ENCODE assay signal across 12 cellular contexts in the genomic region with DNA sequence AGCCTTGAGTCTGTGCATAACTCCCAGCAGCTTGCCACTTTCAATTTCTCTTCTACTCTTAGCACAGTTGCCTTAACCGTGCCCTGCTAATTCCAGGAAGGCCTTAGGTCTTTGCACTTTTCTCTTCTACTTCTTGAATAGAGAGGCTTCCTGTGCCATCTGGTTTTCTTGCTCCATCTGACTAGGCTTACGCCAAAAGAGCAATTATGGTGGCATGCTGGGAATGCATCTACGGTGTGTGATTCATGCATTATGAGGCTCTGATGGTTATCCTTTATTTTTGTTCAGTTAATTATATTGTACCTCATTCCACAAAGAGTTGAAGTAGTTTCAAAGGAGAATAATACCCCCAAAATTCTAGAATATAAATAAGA. TPM values are rescaled to one million over a fixed set of nuclear protein-coding genes. Genes with fewer than 3 reads are reported as not detected.
DNase-seq lines count a peak whose midpoint lies in the region; ATAC-seq and TF ChIP-seq lines count a peak whose summit lies in the region.
"Had no signal": no experiment of that assay in that cellular context is flagged by ENCODE, and none has a peak within 500 bp of the region (broad histone marks: within the 10 kb centered on the region; RNA-seq: fewer than 3 reads in every experiment).

No MANE protein-coding gene starts in this region.

- H3K4me1 ChIP-seq in prostate gland (replicated peaks): peaks cover 6% of the 10 kb centered on the region

- CTCF ChIA-PET in RWPE1 (lab: Yijun Ruan, JAX): interaction anchor here (0.6 kb wide), 1 partner anchor 9 kb away, joined by 3 read pairs; no protein-coding TSS in a partner anchor

- peaks cover 23% of the 10 kb centered on the region for H3K36me3 Mint-ChIP-seq in activated naive CD8-positive, alpha-beta T cell treated with anti-CD3 and anti-CD28 coated beads, Interleukin-2, amount 10 ng/mL, durations not matched to agents 7 days and 5 days
- H3K36me3 Mint-ChIP-seq in activated naive CD8-positive, alpha-beta T cell treated with anti-CD3 and anti-CD28 coated beads for 36 hours: peaks cover 13% of the 10 kb centered on the region

- POLR2A ChIA-PET in activated naive CD8-positive, alpha-beta T cell treated with anti-CD3 and anti-CD28 coated beads, Interleukin-2, amount 10 ng/mL, durations not matched to agents 7 days and 5 days (lab: Charles Lee): no interaction called here
- POLR2A ChIA-PET in RWPE1 (lab: Yijun Ruan, JAX; ENCODE audit: low non-redundant PET): no interaction called here

- H3K27ac ChIP-seq in RWPE1 (no peak overlapping the region), prostate gland (no peak overlapping the region)

- no peaks in the 10 kb centered on the region for H3K9me3 ChIP-seq in prostate gland
- H3K9me3 ChIP-seq: heart right ventricle had no signal

- no peak overlapping the region for H3K27ac Mint-ChIP-seq in activated naive CD8-positive, alpha-beta T cell treated with anti-CD3 and anti-CD28 coated beads, Interleukin-2, amount 10 ng/mL, durations not matched to agents 7 days and 5 days
- no peak overlapping the region for H3K27ac Mint-ChIP-seq in activated naive CD8-positive, alpha-beta T cell treated with anti-CD3 and anti-CD28 coated beads for 36 hours
- H3K27ac Mint-ChIP-seq: activated naive CD8-positive, alpha-beta T cell treated with anti-CD3 and anti-CD28 coated beads, Interleukin-2, amount 50 U/mL, for 24 hours had no signal

- no peaks in the 10 kb centered on the region for H3K27me3 Mint-ChIP-seq in activated naive CD8-positive, alpha-beta T cell treated with anti-CD3 and anti-CD28 coated beads, Interleukin-2, amount 10 ng/mL, durations not matched to agents 7 days and 5 days
- no peaks in the 10 kb centered on the region for H3K27me3 Mint-ChIP-seq in activated naive CD8-positive, alpha-beta T cell treated with anti-CD3 and anti-CD28 coated beads for 36 hours
- H3K27me3 Mint-ChIP-seq: activated naive CD8-positive, alpha-beta T cell treated with anti-CD3 and anti-CD28 coated beads, Interleukin-2, amount 50 U/mL, for 24 hours had no signal

- TF ChIP-seq CTCF in RWPE1 (conservative IDR thresholded peaks at IDR 0.05; ENCODE audit: low read depth): no peak
- TF ChIP-seq CTCF in prostate gland (IDR thresholded peaks at IDR 0.05): no peak

- H3K36me3 ChIP-seq in prostate gland: no peaks in the 10 kb centered on the region

- ATAC-seq in activated naive CD8-positive, alpha-beta T cell treated with anti-CD3 and anti-CD28 coated beads, Interleukin-2, amount 10 ng/mL, durations not matched to agents 7 days and 5 days (ENCODE audit: low read depth): peak; percentile 93
- no peak for ATAC-seq in esophagus mucosa
- ATAC-seq in HG02610 (IDR thresholded peaks at IDR 0.05; ENCODE audit: unreplicated experiment): no peak
- ATAC-seq: activated naive CD8-positive, alpha-beta T cell treated with anti-CD3 and anti-CD28 coated beads, Interleukin-2, amount 50 U/mL, for 24 hours; heart right ventricle had no signal

- intact Hi-C loops in prostate gland (cut with DNase I): no loop called here

- TF ChIP-seq POLR2A in prostate gland (IDR thresholded peaks at IDR 0.05): no peak

- no peaks in the 10 kb centered on the region for H3K27me3 ChIP-seq in prostate gland (replicated peaks; ENCODE audit: insufficient read depth)
- H3K27me3 ChIP-seq: heart right ventricle had no signal

- H3K9me3 Mint-ChIP-seq in activated naive CD8-positive, alpha-beta T cell treated with anti-CD3 and anti-CD28 coated beads, Interleukin-2, amount 10 ng/mL, durations not matched to agents 7 days and 5 days: peaks cover 5% of the 10 kb centered on the region
- H3K9me3 Mint-ChIP-seq in activated naive CD8-positive, alpha-beta T cell treated with anti-CD3 and anti-CD28 coated beads for 36 hours: no peaks in the 10 kb centered on the region
- H3K9me3 Mint-ChIP-seq: activated naive CD8-positive, alpha-beta T cell treated with anti-CD3 and anti-CD28 coated beads, Interleukin-2, amount 50 U/mL, for 24 hours; neural crest cell had no signal

- 86% methylated on average over 3 of the region's 3 CpGs for WGBS in prostate gland

- H3K4me1 Mint-ChIP-seq in activated naive CD8-positive, alpha-beta T cell treated with anti-CD3 and anti-CD28 coated beads, Interleukin-2, amount 10 ng/mL, durations not matched to agents 7 days and 5 days: peaks cover 22% of the 10 kb centered on the region
- peaks cover 27% of the 10 kb centered on the region for H3K4me1 Mint-ChIP-seq in activated naive CD8-positive, alpha-beta T cell treated with anti-CD3 and anti-CD28 coated beads for 36 hours

- H3K4me3 ChIP-seq in prostate gland: no peak overlapping the region
- H3K4me3 ChIP-seq: heart right ventricle had no signal

- no peak overlapping the region for H3K4me3 Mint-ChIP-seq in activated naive CD8-positive, alpha-beta T cell treated with anti-CD3 and anti-CD28 coated beads, Interleukin-2, amount 10 ng/mL, durations not matched to agents 7 days and 5 days
- no peak overlapping the region for H3K4me3 Mint-ChIP-seq in activated naive CD8-positive, alpha-beta T cell treated with anti-CD3 and anti-CD28 coated beads for 36 hours
- H3K4me3 Mint-ChIP-seq: activated naive CD8-positive, alpha-beta T cell treated with anti-CD3 and anti-CD28 coated beads, Interleukin-2, amount 50 U/mL, for 24 hours; neural crest cell had no signal

- no peak for DNase-seq in activated naive CD8-positive, alpha-beta T cell treated with anti-CD3 and anti-CD28 coated beads, Interleukin-2, amount 10 ng/mL, durations not matched to agents 7 days and 5 days
- no peak for DNase-seq in activated naive CD8-positive, alpha-beta T cell treated with anti-CD3 and anti-CD28 coated beads for 36 hours
- DNase-seq in RWPE1 (ENCODE audit: low spot score): peak; percentile 44
- DNase-seq in fibroblast of gingiva (ENCODE audit: low read depth): peak; percentile 85
- DNase-seq in NCI-H2171 treated with DMSO at 0.1 percent for 48 hours (lab: John Stamatoyannopoulos, UW): no peak
- no peak for DNase-seq in prostate gland (ENCODE audit: low spot score)
- DNase-seq: activated naive CD8-positive, alpha-beta T cell treated with anti-CD3 and anti-CD28 coated beads, Interleukin-2, amount 50 U/mL, for 24 hours; heart right ventricle; NCI-H187 treated with DMSO at 0.1 percent for 48 hours had no signal

RNA-seq across cellular contexts. Expression of a gene that starts 29.4 kb away (rescaled TPM):
- total RNA-seq in activated naive CD8-positive, alpha-beta T cell treated with anti-CD3 and anti-CD28 coated beads, Interleukin-2, amount 10 ng/mL, durations not matched to agents 7 days and 5 days: 10 to 100 TPM; 10.2 to 12.9 TPM
- 1 to 10 TPM; 5.2 to 8.2 TPM for total RNA-seq in activated naive CD8-positive, alpha-beta T cell treated with anti-CD3 and anti-CD28 coated beads for 36 hours
- total RNA-seq in esophagus mucosa (6.8 TPM), prostate gland (10 to 100 TPM; 13.0 to 18.7 TPM)

Comparison
In these comparisons a context has a peak if more than half of its experiments do, and no peak if none do; other contexts are left out.
1. DNase-seq: peak in RWPE1 (single experiment) and fibroblast of gingiva (single experiment); none in activated naive CD8-positive, alpha-beta T cell treated with anti-CD3 and anti-CD28 coated beads, Interleukin-2, amount 10 ng/mL, durations not matched to agents 7 days and 5 days (single experiment), activated naive CD8-positive, alpha-beta T cell treated with anti-CD3 and anti-CD28 coated beads for 36 hours (single experiment), NCI-H2171 treated with DMSO at 0.1 percent for 48 hours (single experiment) and prostate gland (single experiment).